25 cellular contexts compared by ENCODE assay signal in the genomic region with DNA sequence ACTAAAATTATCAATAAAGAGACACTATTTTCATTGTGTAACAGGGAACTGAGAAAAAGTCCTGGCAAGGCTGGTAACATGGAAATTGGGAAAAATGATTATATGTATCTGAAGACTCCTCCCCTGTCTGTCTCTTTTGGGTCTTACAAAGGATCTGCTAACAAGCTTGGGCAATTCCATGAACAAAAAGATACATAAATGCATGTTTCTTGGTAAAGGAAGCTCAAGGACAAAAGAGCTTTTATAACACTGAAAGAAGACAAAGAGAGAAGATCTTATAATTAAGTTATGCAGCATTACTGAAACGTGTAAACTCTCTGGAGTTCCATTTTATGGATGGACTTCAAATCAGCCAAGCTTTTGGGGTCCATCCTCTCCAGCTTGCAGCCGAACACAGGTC.
"Had no signal": no experiment of that assay in that cellular context is flagged by ENCODE, and none has a peak within 500 bp of the region (broad histone marks: within the 10 kb centered on the region; RNA-seq: fewer than 3 reads in every experiment).

No MANE protein-coding gene starts in this region.

- H3K4me3 ChIP-seq: gastrocnemius medialis, psoas muscle, spleen, testis had no signal

- H3K27ac ChIP-seq: gastrocnemius medialis, parathyroid adenoma, psoas muscle, spleen had no signal

- H3K9ac ChIP-seq: parathyroid adenoma had no signal

- H3K4me1 ChIP-seq: parathyroid adenoma had no signal

- H3K36me3 Mint-ChIP-seq: activated CD4-positive, alpha-beta memory T cell treated with anti-CD3 and anti-CD28 coated beads for 36 hours; activated naive CD4-positive, alpha-beta T cell treated with anti-CD3 and anti-CD28 coated beads, Interleukin-2, amount 50 U/mL, for 24 hours; naive thymus-derived CD4-positive, alpha-beta T cell had no signal

- ATAC-seq: gastrocnemius medialis; left colon; naive thymus-derived CD4-positive, alpha-beta T cell; psoas muscle had no signal

- H2AFZ ChIP-seq: parathyroid adenoma had no signal

- H3K9me3 ChIP-seq: gastrocnemius medialis, psoas muscle, spleen, testis had no signal

- H3K27ac Mint-ChIP-seq: activated CD4-positive, alpha-beta memory T cell treated with anti-CD3 and anti-CD28 coated beads for 36 hours; activated CD4-positive, alpha-beta T cell treated with anti-CD3 and anti-CD28 coated beads, Interleukin-2, amount 10 ng/mL, durations not matched to agents 24 days and 14 days; activated naive CD4-positive, alpha-beta T cell treated with anti-CD3 and anti-CD28 coated beads, Interleukin-2, amount 50 U/mL, for 24 hours; naive thymus-derived CD4-positive, alpha-beta T cell had no signal

- H3K4me1 Mint-ChIP-seq: activated naive CD4-positive, alpha-beta T cell treated with anti-CD3 and anti-CD28 coated beads, Interleukin-2, amount 50 U/mL, for 24 hours had no signal

- H3K27me3 ChIP-seq: brain microvascular endothelial cell, gastrocnemius medialis, testis had no signal

- H3K79me2 ChIP-seq: parathyroid adenoma had no signal

- H3K36me3 ChIP-seq: spleen had no signal

- H3K9me3 Mint-ChIP-seq: activated CD4-positive, alpha-beta memory T cell treated with anti-CD3 and anti-CD28 coated beads for 36 hours; activated CD4-positive, alpha-beta T cell treated with anti-CD3 and anti-CD28 coated beads, Interleukin-2, amount 10 ng/mL, durations not matched to agents 24 days and 14 days; activated naive CD4-positive, alpha-beta T cell treated with anti-CD3 and anti-CD28 coated beads, Interleukin-2, amount 50 U/mL, for 24 hours; neural crest cell had no signal

- H3K4me3 Mint-ChIP-seq: activated CD4-positive, alpha-beta memory T cell treated with anti-CD3 and anti-CD28 coated beads for 36 hours; activated CD4-positive, alpha-beta T cell treated with anti-CD3 and anti-CD28 coated beads, Interleukin-2, amount 10 ng/mL, durations not matched to agents 24 days and 14 days; activated naive CD4-positive, alpha-beta T cell treated with anti-CD3 and anti-CD28 coated beads, Interleukin-2, amount 50 U/mL, for 24 hours; naive thymus-derived CD4-positive, alpha-beta T cell; neural crest cell had no signal

- DNase-seq: activated CD4-positive, alpha-beta memory T cell treated with anti-CD3 and anti-CD28 coated beads for 36 hours; activated CD4-positive, alpha-beta T cell treated with anti-CD3 and anti-CD28 coated beads, Interleukin-2, amount 10 ng/mL, durations not matched to agents 24 days and 14 days; activated CD4-positive, CD25-positive, alpha-beta regulatory T cell treated with anti-CD3 and anti-CD28 coated beads, Interleukin-2, amount 50 U/mL, for 72 hours; activated CD8-positive, alpha-beta memory T cell treated with anti-CD3 and anti-CD28 coated beads, Interleukin-2, amount 50 U/mL, for 4 hours; activated T-cell treated with anti-CD3 and anti-CD28 coated beads, Interleukin-2, amount 50 U/mL, for 1 hour; anterior cingulate cortex; brain microvascular endothelial cell; central memory CD4-positive, alpha-beta T cell; effector CD4-positive, alpha-beta T cell; gastrocnemius medialis; hippocampal formation; kidney; left colon; midbrain; naive thymus-derived CD4-positive, alpha-beta T cell; nucleus accumbens; psoas muscle; spleen; stimulated activated naive CD4-positive, alpha-beta T cell treated with Interleukin-2 at 50 U/mL for 16 hours; T-helper 2 cell; testis; trophoblast cell had no signal
